1 cellular context compared by ENCODE assay signal in genomic region chr6:159788757-159789376, GRCh38.
A peak's percentile ranks its signal among the peaks of the same experiment; 100 is the strongest.
TF ChIP-seq lines count a peak whose summit lies in the region.

No MANE protein-coding gene starts in this region.

TF ChIP-seq in HepG2, 621 proteins besides CTCF, POLR2A, EP300 and RAD21 (continued from another document and continues in another):
- TF ChIP-seq ELF1 (CRISPR knock-in tag; IDR thresholded peaks at IDR 0.05), result peak; percentile 61
- 0 out of 2 replicates have a peak, but pooled peaks have one; percentile 23 for TF ChIP-seq GTF3A (CRISPR knock-in tag; conservative IDR thresholded peaks at IDR 0.05)
- no peak for TF ChIP-seq MED8 (CRISPR knock-in tag; IDR thresholded peaks at IDR 0.05; ENCODE audit: insufficient replicate concordance)
- TF ChIP-seq MXI1 (IDR thresholded peaks at IDR 0.05; ENCODE audit: borderline replicate concordance, low read depth, low read length), result peak; percentile 47; the same call in 1 of the 3 replicates
- no peak for TF ChIP-seq KLF13 (CRISPR knock-in tag; IDR thresholded peaks at IDR 0.05)
- TF ChIP-seq ZNF737 (CRISPR knock-in tag; IDR thresholded peaks at IDR 0.05; ENCODE audit: borderline replicate concordance), result peak; percentile 95; the same call in 1 of the 2 replicates
- 0 out of 2 replicates have a peak, but pooled peaks have one; percentile 10 for TF ChIP-seq MNT (IDR thresholded peaks at IDR 0.05)
- TF ChIP-seq MEIS2 (CRISPR knock-in tag; IDR thresholded peaks at IDR 0.05), result peak; percentile 59; the same call in 1 of the 2 replicates
- no peak for TF ChIP-seq RFXAP (CRISPR knock-in tag; IDR thresholded peaks at IDR 0.05; ENCODE audit: borderline replicate concordance)
- 0 out of 2 replicates have a peak, but pooled peaks have one; percentile 21 for TF ChIP-seq ELF3 (CRISPR knock-in tag; IDR thresholded peaks at IDR 0.05)
- TF ChIP-seq TGIF2 (CRISPR knock-in tag; IDR thresholded peaks at IDR 0.05), result peak; percentile 88
- TF ChIP-seq ZNF775 (CRISPR knock-in tag; IDR thresholded peaks at IDR 0.05; ENCODE audit: borderline replicate concordance), result no peak
- no peak for TF ChIP-seq NR1H2 (CRISPR knock-in tag; IDR thresholded peaks at IDR 0.05; ENCODE audit: borderline replicate concordance, low read depth)
- TF ChIP-seq TRIM22 (IDR thresholded peaks at IDR 0.05), result no peak
- TF ChIP-seq ZNF547 (CRISPR knock-in tag; IDR thresholded peaks at IDR 0.05), result no peak
- TF ChIP-seq CHCHD3 (CRISPR knock-in tag; IDR thresholded peaks at IDR 0.05), result peak; percentile 32; the same call in 1 of the 2 replicates
- TF ChIP-seq ZNF264 (CRISPR knock-in tag; IDR thresholded peaks at IDR 0.05), result 0 out of 2 replicates have a peak, but pooled peaks have one; percentile 20
- TF ChIP-seq, protein P1, sequence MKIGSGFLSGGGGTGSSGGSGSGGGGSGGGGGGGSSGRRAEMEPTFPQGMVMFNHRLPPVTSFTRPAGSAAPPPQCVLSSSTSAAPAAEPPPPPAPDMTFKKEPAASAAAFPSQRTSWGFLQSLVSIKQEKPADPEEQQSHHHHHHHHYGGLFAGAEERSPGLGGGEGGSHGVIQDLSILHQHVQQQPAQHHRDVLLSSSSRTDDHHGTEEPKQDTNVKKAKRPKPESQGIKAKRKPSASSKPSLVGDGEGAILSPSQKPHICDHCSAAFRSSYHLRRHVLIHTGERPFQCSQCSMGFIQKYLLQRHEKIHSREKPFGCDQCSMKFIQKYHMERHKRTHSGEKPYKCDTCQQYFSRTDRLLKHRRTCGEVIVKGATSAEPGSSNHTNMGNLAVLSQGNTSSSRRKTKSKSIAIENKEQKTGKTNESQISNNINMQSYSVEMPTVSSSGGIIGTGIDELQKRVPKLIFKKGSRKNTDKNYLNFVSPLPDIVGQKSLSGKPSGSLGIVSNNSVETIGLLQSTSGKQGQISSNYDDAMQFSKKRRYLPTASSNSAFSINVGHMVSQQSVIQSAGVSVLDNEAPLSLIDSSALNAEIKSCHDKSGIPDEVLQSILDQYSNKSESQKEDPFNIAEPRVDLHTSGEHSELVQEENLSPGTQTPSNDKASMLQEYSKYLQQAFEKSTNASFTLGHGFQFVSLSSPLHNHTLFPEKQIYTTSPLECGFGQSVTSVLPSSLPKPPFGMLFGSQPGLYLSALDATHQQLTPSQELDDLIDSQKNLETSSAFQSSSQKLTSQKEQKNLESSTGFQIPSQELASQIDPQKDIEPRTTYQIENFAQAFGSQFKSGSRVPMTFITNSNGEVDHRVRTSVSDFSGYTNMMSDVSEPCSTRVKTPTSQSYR (CRISPR knock-in tag; IDR thresholded peaks at IDR 0.05; ENCODE audit: borderline replicate concordance), result no peak
- no peak for TF ChIP-seq ZFP62 (CRISPR knock-in tag; IDR thresholded peaks at IDR 0.05)
- 0 out of 2 replicates have a peak, but pooled peaks have one; percentile 17 for TF ChIP-seq KAT7 (CRISPR knock-in tag; IDR thresholded peaks at IDR 0.05; ENCODE audit: borderline replicate concordance)
- TF ChIP-seq EHMT2 (IDR thresholded peaks at IDR 0.05; ENCODE audit: borderline replicate concordance, low read depth, low read length), result no peak
- TF ChIP-seq, protein P2, sequence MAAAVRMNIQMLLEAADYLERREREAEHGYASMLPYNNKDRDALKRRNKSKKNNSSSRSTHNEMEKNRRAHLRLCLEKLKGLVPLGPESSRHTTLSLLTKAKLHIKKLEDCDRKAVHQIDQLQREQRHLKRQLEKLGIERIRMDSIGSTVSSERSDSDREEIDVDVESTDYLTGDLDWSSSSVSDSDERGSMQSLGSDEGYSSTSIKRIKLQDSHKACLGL (CRISPR knock-in tag; IDR thresholded peaks at IDR 0.05), result peak; percentile 96; the same call in 1 of the 2 replicates
- TF ChIP-seq SMAD1 (CRISPR knock-in tag; IDR thresholded peaks at IDR 0.05; ENCODE audit: borderline replicate concordance, low read depth), result no peak
- no peak; a peak in 1 of 4 replicates for TF ChIP-seq KLF16 (CRISPR knock-in tag; IDR thresholded peaks at IDR 0.05)
- TF ChIP-seq CCDC6 (CRISPR knock-in tag; IDR thresholded peaks at IDR 0.05), result no peak; the same call in 1 of the 2 replicates
- TF ChIP-seq TBP (CRISPR knock-in tag; IDR thresholded peaks at IDR 0.05), result 0 out of 2 replicates have a peak, but pooled peaks have one; percentile 7
- TF ChIP-seq ARNTL (CRISPR knock-in tag; IDR thresholded peaks at IDR 0.05), result peak; percentile 3; the same call in 1 of the 2 replicates
- TF ChIP-seq ZNF781 (CRISPR knock-in tag; IDR thresholded peaks at IDR 0.05; ENCODE audit: borderline replicate concordance, not compliant biosample characterization), result no peak
- no peak for TF ChIP-seq NFYC (CRISPR knock-in tag; IDR thresholded peaks at IDR 0.05)
- 0 out of 2 replicates have a peak, but pooled peaks have one; percentile 7 for TF ChIP-seq BRCA1 (CRISPR knock-in tag; IDR thresholded peaks at IDR 0.05)
- TF ChIP-seq PLSCR1 (CRISPR knock-in tag; IDR thresholded peaks at IDR 0.05; ENCODE audit: borderline replicate concordance), result peak; percentile 77; the same call in 1 of the 2 replicates
- peak; percentile 52; the same call in 1 of the 2 replicates for TF ChIP-seq ZSCAN30 (CRISPR knock-in tag; IDR thresholded peaks at IDR 0.05)
- TF ChIP-seq, protein P3, sequence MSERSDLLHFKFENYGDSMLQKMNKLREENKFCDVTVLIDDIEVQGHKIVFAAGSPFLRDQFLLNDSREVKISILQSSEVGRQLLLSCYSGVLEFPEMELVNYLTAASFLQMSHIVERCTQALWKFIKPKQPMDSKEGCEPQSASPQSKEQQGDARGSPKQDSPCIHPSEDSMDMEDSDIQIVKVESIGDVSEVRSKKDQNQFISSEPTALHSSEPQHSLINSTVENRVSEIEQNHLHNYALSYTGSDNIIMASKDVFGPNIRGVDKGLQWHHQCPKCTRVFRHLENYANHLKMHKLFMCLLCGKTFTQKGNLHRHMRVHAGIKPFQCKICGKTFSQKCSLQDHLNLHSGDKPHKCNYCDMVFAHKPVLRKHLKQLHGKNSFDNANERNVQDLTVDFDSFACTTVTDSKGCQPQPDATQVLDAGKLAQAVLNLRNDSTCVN (CRISPR knock-in tag; IDR thresholded peaks at IDR 0.05; ENCODE audit: borderline replicate concordance), result no peak
- TF ChIP-seq ZNF788 (CRISPR knock-in tag; IDR thresholded peaks at IDR 0.05; ENCODE audit: borderline replicate concordance), result no peak
- 0 out of 2 replicates have a peak, but pooled peaks have one; percentile 15 for TF ChIP-seq ZNF552 (CRISPR knock-in tag; IDR thresholded peaks at IDR 0.05; ENCODE audit: borderline replicate concordance)
- TF ChIP-seq SAFB2 (CRISPR knock-in tag; IDR thresholded peaks at IDR 0.05; ENCODE audit: borderline replicate concordance, low read depth), result peak; percentile 3; the same call in 1 of the 2 replicates
- 0 out of 2 replicates have a peak, but pooled peaks have one; percentile 13 for TF ChIP-seq NPAS2 (CRISPR knock-in tag; IDR thresholded peaks at IDR 0.05; ENCODE audit: borderline replicate concordance)
- no peak; the same call in 1 of the 2 replicates for TF ChIP-seq ZNF569 (CRISPR knock-in tag; IDR thresholded peaks at IDR 0.05; ENCODE audit: borderline replicate concordance)
- 0 out of 2 replicates have a peak, but pooled peaks have one; percentile 32 for TF ChIP-seq KLF15 (CRISPR knock-in tag; IDR thresholded peaks at IDR 0.05; ENCODE audit: borderline replicate concordance)
- TF ChIP-seq REPIN1 (CRISPR knock-in tag; IDR thresholded peaks at IDR 0.05; ENCODE audit: borderline replicate concordance, low read depth), result no peak; the same call in 1 of the 2 replicates
- TF ChIP-seq ZNF296 (CRISPR knock-in tag; conservative IDR thresholded peaks at IDR 0.05), result peak; percentile 17; the same call in 1 of the 2 replicates
- 0 out of 2 replicates have a peak, but pooled peaks have one; percentile 0 for TF ChIP-seq IRX3 (CRISPR knock-in tag; IDR thresholded peaks at IDR 0.05; ENCODE audit: borderline replicate concordance, low read depth)
- TF ChIP-seq MYC (CRISPR knock-in tag; IDR thresholded peaks at IDR 0.05; ENCODE audit: borderline replicate concordance), result peak; percentile 26
- TF ChIP-seq TOPORS (CRISPR knock-in tag; IDR thresholded peaks at IDR 0.05), result no peak
- TF ChIP-seq MLLT10 (CRISPR knock-in tag; IDR thresholded peaks at IDR 0.05), result no peak
- TF ChIP-seq, protein P4, sequence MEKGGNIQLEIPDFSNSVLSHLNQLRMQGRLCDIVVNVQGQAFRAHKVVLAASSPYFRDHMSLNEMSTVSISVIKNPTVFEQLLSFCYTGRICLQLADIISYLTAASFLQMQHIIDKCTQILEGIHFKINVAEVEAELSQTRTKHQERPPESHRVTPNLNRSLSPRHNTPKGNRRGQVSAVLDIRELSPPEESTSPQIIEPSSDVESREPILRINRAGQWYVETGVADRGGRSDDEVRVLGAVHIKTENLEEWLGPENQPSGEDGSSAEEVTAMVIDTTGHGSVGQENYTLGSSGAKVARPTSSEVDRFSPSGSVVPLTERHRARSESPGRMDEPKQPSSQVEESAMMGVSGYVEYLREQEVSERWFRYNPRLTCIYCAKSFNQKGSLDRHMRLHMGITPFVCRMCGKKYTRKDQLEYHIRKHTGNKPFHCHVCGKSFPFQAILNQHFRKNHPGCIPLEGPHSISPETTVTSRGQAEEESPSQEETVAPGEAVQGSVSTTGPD (CRISPR knock-in tag; IDR thresholded peaks at IDR 0.05), result no peak
- no peak for TF ChIP-seq NCOR1 (IDR thresholded peaks at IDR 0.05; ENCODE audit: borderline replicate concordance, low read length)
- TF ChIP-seq BHLHE40 (IDR thresholded peaks at IDR 0.05; ENCODE audit: low read length), result peak; percentile 83
- TF ChIP-seq ETV5 (CRISPR knock-in tag; IDR thresholded peaks at IDR 0.05; ENCODE audit: borderline replicate concordance), result peak; percentile 27; the same call in 1 of the 2 replicates
- peak; percentile 27; the same call in 1 of the 2 replicates for TF ChIP-seq ZNF343 (CRISPR knock-in tag; IDR thresholded peaks at IDR 0.05)
- no peak for TF ChIP-seq XRCC5 (optimal IDR thresholded peaks at IDR 0.05; ENCODE audit: low read length)
- no peak for TF ChIP-seq HIVEP1 (CRISPR knock-in tag; IDR thresholded peaks at IDR 0.05)
- peak; percentile 51; the same call in 1 of the 2 replicates for TF ChIP-seq ZSCAN20 (CRISPR knock-in tag; IDR thresholded peaks at IDR 0.05; ENCODE audit: borderline replicate concordance)
- TF ChIP-seq TAF15 (IDR thresholded peaks at IDR 0.05; ENCODE audit: low read depth, low read length, poor library complexity, severe bottlenecking), result no peak
- TF ChIP-seq KDM2A (CRISPR knock-in tag; IDR thresholded peaks at IDR 0.05; ENCODE audit: borderline replicate concordance, low read depth), result 0 out of 2 replicates have a peak, but pooled peaks have one; percentile 17
- no peak for TF ChIP-seq SRSF9 (IDR thresholded peaks at IDR 0.05; ENCODE audit: borderline replicate concordance, insufficient read depth, low read depth, low read length, poor library complexity, severe bottlenecking)
- TF ChIP-seq DR1 (CRISPR knock-in tag; IDR thresholded peaks at IDR 0.05), result no peak
- TF ChIP-seq DRAP1 (CRISPR knock-in tag; IDR thresholded peaks at IDR 0.05), result no peak
- TF ChIP-seq, protein P5, sequence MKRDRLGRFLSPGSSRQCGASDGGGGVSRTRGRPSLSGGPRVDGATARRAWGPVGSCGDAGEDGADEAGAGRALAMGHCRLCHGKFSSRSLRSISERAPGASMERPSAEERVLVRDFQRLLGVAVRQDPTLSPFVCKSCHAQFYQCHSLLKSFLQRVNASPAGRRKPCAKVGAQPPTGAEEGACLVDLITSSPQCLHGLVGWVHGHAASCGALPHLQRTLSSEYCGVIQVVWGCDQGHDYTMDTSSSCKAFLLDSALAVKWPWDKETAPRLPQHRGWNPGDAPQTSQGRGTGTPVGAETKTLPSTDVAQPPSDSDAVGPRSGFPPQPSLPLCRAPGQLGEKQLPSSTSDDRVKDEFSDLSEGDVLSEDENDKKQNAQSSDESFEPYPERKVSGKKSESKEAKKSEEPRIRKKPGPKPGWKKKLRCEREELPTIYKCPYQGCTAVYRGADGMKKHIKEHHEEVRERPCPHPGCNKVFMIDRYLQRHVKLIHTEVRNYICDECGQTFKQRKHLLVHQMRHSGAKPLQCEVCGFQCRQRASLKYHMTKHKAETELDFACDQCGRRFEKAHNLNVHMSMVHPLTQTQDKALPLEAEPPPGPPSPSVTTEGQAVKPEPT (CRISPR knock-in tag; IDR thresholded peaks at IDR 0.05; ENCODE audit: low read depth), result peak; percentile 48; the same call in 1 of the 2 replicates
- no peak for TF ChIP-seq ZNF33A (CRISPR knock-in tag; IDR thresholded peaks at IDR 0.05; ENCODE audit: borderline replicate concordance)
- TF ChIP-seq KDM5A (IDR thresholded peaks at IDR 0.05; ENCODE audit: borderline replicate concordance, low read length), result no peak
- TF ChIP-seq POLR2G (IDR thresholded peaks at IDR 0.05; ENCODE audit: low read depth, low read length), result no peak
- no peak for TF ChIP-seq MYNN (CRISPR knock-in tag; IDR thresholded peaks at IDR 0.05; ENCODE audit: low read depth)
- TF ChIP-seq JUNB (CRISPR knock-in tag; IDR thresholded peaks at IDR 0.05; ENCODE audit: borderline replicate concordance), result no peak
